In the genomic region with DNA sequence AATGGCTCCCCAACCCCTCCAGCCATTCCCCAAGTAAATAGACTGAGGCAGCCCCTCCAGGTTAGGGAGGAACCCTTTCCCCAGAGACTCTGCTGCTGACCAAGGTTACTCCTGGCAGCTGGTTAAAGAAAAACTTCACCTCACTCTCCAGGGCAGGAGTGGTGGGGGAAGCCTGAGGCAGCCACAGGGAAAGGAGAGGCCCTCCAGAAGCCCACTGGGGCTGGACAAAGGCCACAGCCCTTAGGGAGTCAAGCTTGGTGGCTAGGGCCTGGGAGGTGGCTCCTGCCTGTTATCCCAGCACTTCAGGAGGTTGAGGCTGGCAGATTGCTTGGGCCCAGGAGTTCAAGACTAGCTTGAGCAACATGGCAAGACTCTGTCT, we compare ENCODE assay signal across 9 cellular contexts. TPM values are rescaled to one million over a fixed set of nuclear protein-coding genes. Genes with fewer than 3 reads are reported as not detected.
DNase-seq lines count a peak whose midpoint lies in the region; FAIRE-seq and TF ChIP-seq lines count a peak whose summit lies in the region.
"Had no signal": no experiment of that assay in that cellular context is flagged by ENCODE, and none has a peak within 500 bp of the region (broad histone marks: within the 10 kb centered on the region; RNA-seq: fewer than 3 reads in every experiment).

No MANE protein-coding gene starts in this region.

- H2AFZ ChIP-seq in OCI-LY3 (ENCODE audit: low read depth, low read length), result no peak overlapping the region

- peak overlapping the region; percentile 86 for H3K4me3 Mint-ChIP-seq in osteocyte (ENCODE audit: unreplicated experiment)

- H4K20me1 ChIP-seq in BLaER1 treated with 17β-estradiol and CSF1 and Interleukin-3, amounts not matched to agents 10 nM and 100 nM, result peaks cover 0 to 29% (median 11%) of the 10 kb centered on the region in 11 experiments; a peak in 15 of 22 replicates
- no peaks in the 10 kb centered on the region for H4K20me1 ChIP-seq in OCI-LY3 (ENCODE audit: insufficient read depth, low read length)

- FAIRE-seq in GM12891 (lab: Jason Lieb, UNC), result no peak

- DNase-seq in epithelial cell of prostate (ENCODE audit: low read depth, low spot score) (no peak), osteocyte (ENCODE audit: extremely low spot score, unreplicated experiment) (peak; percentile 80), NCI-H748 (lab: John Stamatoyannopoulos, UW; ENCODE audit: unreplicated experiment) (no peak), MG63 (no peak), GM12891 (ENCODE audit: insufficient read length, low spot score) (no peak), globus pallidus (ENCODE audit: low spot score) (no peak)
- DNase-seq: retina had no signal

- peak overlapping the region; percentile 87 to 97 (median 93) for H3K4me2 ChIP-seq in BLaER1 treated with 17β-estradiol and CSF1 and Interleukin-3, amounts not matched to agents 10 nM and 100 nM
- H3K4me2 ChIP-seq in OCI-LY3 (ENCODE audit: low read length), result peak overlapping the region; percentile 98

- no peak for TF ChIP-seq POLR2A in GM12891 (IDR thresholded peaks at IDR 0.05; ENCODE audit: low read depth, low read length)

- H3K4me1 Mint-ChIP-seq in osteocyte (ENCODE audit: unreplicated experiment), result peaks cover 24% of the 10 kb centered on the region

- TF ChIP-seq CTCF in OCI-LY3 (IDR thresholded peaks at IDR 0.05; ENCODE audit: low read depth, low read length) (no peak), osteocyte (IDR thresholded peaks at IDR 0.05) (no peak)

- H3K9me3 Mint-ChIP-seq in osteocyte (ENCODE audit: unreplicated experiment), result no peaks in the 10 kb centered on the region

- 0 out of 22 replicates have a peak, but pooled peaks cover 0 to 7% (median 0%) of the 10 kb centered on the region in 11 experiments for H3K9me3 ChIP-seq in BLaER1 treated with 17β-estradiol and CSF1 and Interleukin-3, amounts not matched to agents 10 nM and 100 nM (replicated peaks in 1 of 11)
- H3K9me3 ChIP-seq in OCI-LY3 (ENCODE audit: insufficient read depth, low read length) (no peaks in the 10 kb centered on the region), MG63 (no peaks in the 10 kb centered on the region)

- peak overlapping the region; percentile 80 to 92 (median 87); a peak in 21 of 22 replicates for H3K9ac ChIP-seq in BLaER1 treated with 17β-estradiol and CSF1 and Interleukin-3, amounts not matched to agents 10 nM and 100 nM
- H3K9ac ChIP-seq in OCI-LY3 (ENCODE audit: low read length), result no peak overlapping the region

- H3K27me3 ChIP-seq in BLaER1 treated with 17β-estradiol and CSF1 and Interleukin-3, amounts not matched to agents 10 nM and 100 nM, result no peaks in the 10 kb centered on the region
- no peaks in the 10 kb centered on the region for H3K27me3 ChIP-seq in OCI-LY3 (ENCODE audit: low read depth, low read length)
- no peaks in the 10 kb centered on the region for H3K27me3 ChIP-seq in MG63

- peak overlapping the region in 8 of 10 experiments; percentile 59 to 84 (median 68); a peak in 10 of 20 replicates for H3K4me3 ChIP-seq in BLaER1 treated with 17β-estradiol and CSF1 and Interleukin-3, amounts not matched to agents 10 nM and 100 nM
- H3K4me3 ChIP-seq in OCI-LY3 (ENCODE audit: low read length) (peak overlapping the region; percentile 88; the same call in 1 of the 2 replicates), MG63 (no peak overlapping the region)

- no peaks in the 10 kb centered on the region for H3K36me3 Mint-ChIP-seq in osteocyte (ENCODE audit: unreplicated experiment)

- no peaks in the 10 kb centered on the region for H3K27me3 Mint-ChIP-seq in osteocyte (ENCODE audit: unreplicated experiment)

- H3K4me1 ChIP-seq in BLaER1 treated with 17β-estradiol and CSF1 and Interleukin-3, amounts not matched to agents 10 nM and 100 nM, result peaks cover 32 to 45% (median 41%) of the 10 kb centered on the region in 10 experiments
- H3K4me1 ChIP-seq in OCI-LY3 (ENCODE audit: low read length), result peaks cover 12% of the 10 kb centered on the region

- H3K79me2 ChIP-seq in OCI-LY3 (ENCODE audit: low read length), result peaks cover 15% of the 10 kb centered on the region

- peak overlapping the region; percentile 98 for H3K27ac Mint-ChIP-seq in osteocyte (ENCODE audit: unreplicated experiment)

- peaks cover 0 to 21% (median 8%) of the 10 kb centered on the region in 11 experiments; a peak in 9 of 22 replicates for H3K36me3 ChIP-seq in BLaER1 treated with 17β-estradiol and CSF1 and Interleukin-3, amounts not matched to agents 10 nM and 100 nM
- peaks cover 7% of the 10 kb centered on the region for H3K36me3 ChIP-seq in OCI-LY3 (replicated peaks; ENCODE audit: low read depth, low read length)
- H3K36me3 ChIP-seq in MG63, result no peaks in the 10 kb centered on the region

- H3K27ac ChIP-seq in BLaER1 treated with 17β-estradiol and CSF1 and Interleukin-3, amounts not matched to agents 10 nM and 100 nM, result peak overlapping the region; percentile 78 to 95 (median 86); a peak in 19 of 22 replicates
- H3K27ac ChIP-seq in OCI-LY3 (ENCODE audit: low read length) (no peak overlapping the region), epithelial cell of prostate (peak overlapping the region; percentile 96)

TF ChIP-seq in GM12891, 5 proteins besides CTCF, POLR2A, EP300 and RAD21:
- no peak for TF ChIP-seq POLR2AphosphoS5 (IDR thresholded peaks at IDR 0.05; ENCODE audit: low read depth, low read length)
- no peak for TF ChIP-seq POU2F2 (IDR thresholded peaks at IDR 0.05; ENCODE audit: low read depth, low read length)
- no peak for TF ChIP-seq PAX5 (IDR thresholded peaks at IDR 0.05; ENCODE audit: insufficient read depth, low read length, severe bottlenecking)
- no peak for TF ChIP-seq TAF1 (IDR thresholded peaks at IDR 0.05; ENCODE audit: low read depth, low read length)
- no peak for TF ChIP-seq SPI1 (IDR thresholded peaks at IDR 0.05; ENCODE audit: low read depth, low read length)
TF ChIP-seq in GM12891: peak in this region for 0.

RNA-seq across cellular contexts. Expression of a gene that starts 0.9 kb away (rescaled TPM):
- 31.0 and 40.1 TPM in 2 replicates for total RNA-seq in osteocyte
- 17.2 and 46.4 TPM in 2 replicates for total RNA-seq in MG63 (2014; rRNA removed; shearing (Covaris generic); ENCODE audit: low replicate concordance)
- 38.7 TPM for polyA plus RNA-seq in GM12891 (2012; ENCODE audit: low read depth, missing spikeins)

RNA-seq across cellular contexts. Expression of a gene that starts 9.4 kb away (rescaled TPM):
- total RNA-seq in osteocyte, result 12.2 and 14.6 TPM in 2 replicates
- total RNA-seq in MG63 (2014; rRNA removed; shearing (Covaris generic); ENCODE audit: low replicate concordance), result 6.5 TPM in 1 of 2 replicates, not detected in the other
- polyA plus RNA-seq in GM12891 (2012; ENCODE audit: low read depth, missing spikeins), result 8.4 TPM

RNA-seq across cellular contexts. Expression of a gene that starts 10.4 kb away (rescaled TPM):
- 42.7 and 45.2 TPM in 2 replicates for total RNA-seq in osteocyte
- 10.0 and 15.6 TPM in 2 replicates for total RNA-seq in MG63 (2014; rRNA removed; shearing (Covaris generic); ENCODE audit: low replicate concordance)
- 58.0 TPM for polyA plus RNA-seq in GM12891 (2012; ENCODE audit: low read depth, missing spikeins)

RNA-seq across cellular contexts. Expression of a gene that starts 11.4 kb away (rescaled TPM):
- 881 and 957 TPM in 2 replicates for total RNA-seq in osteocyte
- total RNA-seq in MG63 (2014; rRNA removed; shearing (Covaris generic); ENCODE audit: low replicate concordance), result 598 and 1,092 TPM in 2 replicates
- polyA plus RNA-seq in GM12891 (2012; ENCODE audit: low read depth, missing spikeins), result 3,375 TPM

RNA-seq across cellular contexts. Expression of a gene that starts 17.0 kb away (rescaled TPM):
- 47.5 and 50.8 TPM in 2 replicates for total RNA-seq in osteocyte
- 24.8 and 28.1 TPM in 2 replicates for total RNA-seq in MG63 (2014; rRNA removed; shearing (Covaris generic); ENCODE audit: low replicate concordance)
- 3.1 TPM for polyA plus RNA-seq in GM12891 (2012; ENCODE audit: low read depth, missing spikeins)
